In genomic region chr16:30922420-30922959, GRCh38 we compare ENCODE assay signal across 1 cellular context.
TF ChIP-seq lines count a peak whose summit lies in the region.

No MANE protein-coding gene starts in this region.

TF ChIP-seq in K562, 482 proteins besides CTCF, POLR2A, EP300 and RAD21 (continued from another document and continues in another):
- TF ChIP-seq ZBTB11 (CRISPR knock-in tag; IDR thresholded peaks at IDR 0.05) = peak in 1 of 3 experiments; percentile 94; a peak in 2 of 6 replicates
- TF ChIP-seq ASH1L (IDR thresholded peaks at IDR 0.05; ENCODE audit: borderline replicate concordance, low read depth, partially characterized antibody) = peak; percentile 79
- TF ChIP-seq KDM1A (IDR thresholded peaks at IDR 0.05) = no peak
- TF ChIP-seq MECOM (CRISPR knock-in tag; IDR thresholded peaks at IDR 0.05) = no peak
- no peak for TF ChIP-seq LEF1 (IDR thresholded peaks at IDR 0.05)
- TF ChIP-seq ZNF436 (CRISPR knock-in tag; IDR thresholded peaks at IDR 0.05) = no peak
- TF ChIP-seq RBM22 (IDR thresholded peaks at IDR 0.05; ENCODE audit: low read depth, low read length, poor library complexity, severe bottlenecking) = no peak
- TF ChIP-seq CBX1 (IDR thresholded peaks at IDR 0.05; ENCODE audit: low read depth) = no peak
- no peak for TF ChIP-seq THAP12 (CRISPR knock-in tag; IDR thresholded peaks at IDR 0.05)
- peak; percentile 64; the same call in 1 of the 2 replicates for TF ChIP-seq DIDO1 (tag; IDR thresholded peaks at IDR 0.05; ENCODE audit: low read depth)
- peak; percentile 99 for TF ChIP-seq MBD2 (IDR thresholded peaks at IDR 0.05; ENCODE audit: borderline replicate concordance, low read depth)
- TF ChIP-seq EZH2 (IDR thresholded peaks at IDR 0.05; ENCODE audit: borderline replicate concordance, low read depth, low read length) = no peak
- TF ChIP-seq PTBP1 (IDR thresholded peaks at IDR 0.05; ENCODE audit: low read depth, low read length) = no peak
- no peak for TF ChIP-seq POLR3G (IDR thresholded peaks at IDR 0.05; ENCODE audit: extremely low read depth, insufficient read length, insufficient replicate concordance)
- TF ChIP-seq ZNF518B (CRISPR knock-in tag; IDR thresholded peaks at IDR 0.05) = no peak
- no peak for TF ChIP-seq ZNF184 (CRISPR knock-in tag; IDR thresholded peaks at IDR 0.05)
- TF ChIP-seq CBFA2T3 (IDR thresholded peaks at IDR 0.05) = no peak
- TF ChIP-seq IFI16 (CRISPR knock-in tag; IDR thresholded peaks at IDR 0.05) = no peak
- no peak for TF ChIP-seq PRPF4 (IDR thresholded peaks at IDR 0.05; ENCODE audit: insufficient read depth, low read depth, low read length, poor library complexity, severe bottlenecking)
- peak in 1 of 2 experiments; percentile 19 for TF ChIP-seq E2F6 (IDR thresholded peaks at IDR 0.05; ENCODE audit: borderline replicate concordance in 1 of 2, extremely low read depth in 1 of 2, insufficient read depth in 1 of 2, insufficient read length in 1 of 2, low read depth in 1 of 2, low read length in 1 of 2, poor library complexity in 1 of 2, severe bottlenecking in 1 of 2)
- peak in 1 of 2 experiments; percentile 93; a peak in 2 of 4 replicates for TF ChIP-seq TEAD1 (CRISPR knock-in tag; IDR thresholded peaks at IDR 0.05)
- peak; percentile 100 for TF ChIP-seq NR2C1 (IDR thresholded peaks at IDR 0.05)
- TF ChIP-seq NR2C1 (tag; IDR thresholded peaks at IDR 0.05) = peak; percentile 100
- TF ChIP-seq PRMT5 (CRISPR knock-in tag; IDR thresholded peaks at IDR 0.05) = no peak
- TF ChIP-seq MEIS2 (IDR thresholded peaks at IDR 0.05; ENCODE audit: partially characterized antibody) = peak; percentile 68
- no peak for TF ChIP-seq FOXA1 (IDR thresholded peaks at IDR 0.05; ENCODE audit: borderline replicate concordance)
- TF ChIP-seq ZBTB43 (CRISPR knock-in tag; IDR thresholded peaks at IDR 0.05) = no peak
- TF ChIP-seq HNRNPUL1 (IDR thresholded peaks at IDR 0.05; ENCODE audit: low read length) = no peak
- no peak for TF ChIP-seq ZFP1 (CRISPR knock-in tag; IDR thresholded peaks at IDR 0.05)
- TF ChIP-seq KAT2B (IDR thresholded peaks at IDR 0.05; ENCODE audit: low read depth, low read length) = no peak
- peak; percentile 75; the same call in 1 of the 2 replicates for TF ChIP-seq ZNF668 (CRISPR knock-in tag; IDR thresholded peaks at IDR 0.05)
- TF ChIP-seq HNRNPH1 (optimal IDR thresholded peaks at IDR 0.05; ENCODE audit: low read depth, low read length) = no peak
- TF ChIP-seq TFE3 (CRISPR knock-in tag; IDR thresholded peaks at IDR 0.05) = no peak
- peak; percentile 16; the same call in 1 of the 2 replicates for TF ChIP-seq HSF4 (CRISPR knock-in tag; IDR thresholded peaks at IDR 0.05; ENCODE audit: borderline replicate concordance)
- TF ChIP-seq TEAD4 (IDR thresholded peaks at IDR 0.05; ENCODE audit: low read length) = no peak; the same call in 1 of the 2 replicates
- no peak for TF ChIP-seq TEAD4 (CRISPR knock-in tag; IDR thresholded peaks at IDR 0.05; ENCODE audit: borderline replicate concordance)
- peak; percentile 69 for TF ChIP-seq ZBTB8A (IDR thresholded peaks at IDR 0.05; ENCODE audit: partially characterized antibody)
- TF ChIP-seq ZNF639 (CRISPR knock-in tag; conservative IDR thresholded peaks at IDR 0.05 in 1 of 2, IDR thresholded peaks at IDR 0.05 in 1 of 2) = peak in 1 of 2 experiments; percentile 73; a peak in 2 of 4 replicates
- TF ChIP-seq PRDM10 (IDR thresholded peaks at IDR 0.05; ENCODE audit: partially characterized antibody) = no peak
- peak; percentile 68 for TF ChIP-seq ATF7 (IDR thresholded peaks at IDR 0.05)
- peak; percentile 84; the same call in 1 of the 2 replicates for TF ChIP-seq ZNF175 (CRISPR knock-in tag; IDR thresholded peaks at IDR 0.05; ENCODE audit: low read depth)
- no peak for TF ChIP-seq RAD51 (IDR thresholded peaks at IDR 0.05; ENCODE audit: borderline replicate concordance, low read depth)
- TF ChIP-seq ZNF561 (CRISPR knock-in tag; conservative IDR thresholded peaks at IDR 0.05) = no peak
- no peak for TF ChIP-seq MCM2 (IDR thresholded peaks at IDR 0.05; ENCODE audit: low read depth)
- TF ChIP-seq NUFIP1 (IDR thresholded peaks at IDR 0.05; ENCODE audit: partially characterized antibody) = no peak
